Comparison of ENCODE assay signal across 8 cellular contexts in genomic region chr17:49707608-49708514, GRCh38.
DNase-seq lines count a peak whose midpoint lies in the region; ATAC-seq lines count a peak whose summit lies in the region.

Gene SLC35B1, minus strand, starts transcription at chr17:49707964. Its CDS starts 131 bp downstream, at chr17:49707833.

- DNase-seq in CMK (ENCODE audit: low read depth) (peak; percentile 94), HS-27A (ENCODE audit: low read depth) (peak; percentile 95), NK-92 (lab: John Stamatoyannopoulos, UW; ENCODE audit: unreplicated experiment) (peak; percentile 73), medulla oblongata (ENCODE audit: extremely low spot score) (peak; percentile 99)
- DNase-seq in activated CD8-positive, alpha-beta memory T cell treated with anti-CD3 and anti-CD28 coated beads for 24 hours: peak; percentile 96
- peak; percentile 94 for DNase-seq in effector CD8-positive, alpha-beta T cell (lab: John Stamatoyannopoulos, UW)
- DNase-seq in stimulated activated CD8-positive, alpha-beta memory T cell treated with anti-CD3 and anti-CD28 coated beads, Interleukin-12 subunit alpha, Interleukin-12 subunit beta, amount 100 ng/mL, for 24 hours (ENCODE audit: extremely low read depth): peak; percentile 97

- ATAC-seq in GM19463 (IDR thresholded peaks at IDR 0.05; ENCODE audit: unreplicated experiment): peak; percentile 96

Comparison
In these comparisons a context has a peak if more than half of its experiments do, and no peak if none do; other contexts are left out.
1. Peak in every context shown above with its lines: DNase-seq and ATAC-seq.